8 cellular contexts compared by ENCODE assay signal in the genomic region with DNA sequence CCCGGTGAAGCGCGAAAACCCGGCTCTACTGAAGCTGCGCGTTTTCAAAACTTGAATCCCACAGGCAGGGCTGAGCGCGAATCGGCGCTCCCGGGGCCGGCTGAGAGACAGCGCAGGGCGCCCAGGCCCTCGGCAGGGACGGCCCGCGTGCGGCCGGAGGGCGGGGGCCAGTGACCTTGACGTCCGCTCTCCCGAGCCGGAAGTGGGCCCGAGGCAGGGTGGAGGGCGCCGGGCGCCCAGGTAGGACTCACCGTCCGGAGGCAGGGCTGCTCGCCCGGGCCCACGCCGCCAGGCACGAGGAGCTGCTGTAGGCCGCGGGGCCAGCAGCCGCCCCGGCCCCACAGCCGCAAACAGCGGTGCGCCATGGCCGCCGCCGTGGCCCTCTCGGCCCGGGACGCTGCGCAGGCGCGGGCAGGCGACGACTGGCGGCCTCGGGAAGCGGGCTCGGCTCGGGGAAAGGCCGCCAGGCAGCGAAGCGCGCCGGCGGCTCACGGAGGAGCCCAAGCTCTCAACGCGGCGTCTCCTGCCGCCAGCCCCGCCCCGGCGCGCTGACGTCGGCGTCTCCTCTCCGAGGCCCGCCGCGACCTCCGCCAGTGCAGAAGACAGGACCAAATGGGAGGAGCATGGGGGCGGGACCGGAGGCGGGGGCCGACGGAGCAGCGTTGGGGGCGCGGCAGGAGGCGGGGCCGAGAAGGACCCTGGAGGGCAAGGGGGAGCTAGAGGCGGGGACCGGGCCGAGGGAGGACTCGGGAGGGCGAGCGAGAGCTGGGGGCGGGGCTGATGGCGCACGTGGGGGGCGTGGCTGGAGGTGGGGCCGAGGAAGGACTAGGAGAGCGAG. TPM values are rescaled to one million over a fixed set of nuclear protein-coding genes. Genes with fewer than 3 reads are reported as not detected.
DNase-seq lines count a peak whose midpoint lies in the region; ATAC-seq and TF ChIP-seq lines count a peak whose summit lies in the region.

A gene (minus strand): TSS at position 510 of the 838 bp plus-strand sequence. CDS start 145 bp downstream, at position 365.

- H3K4me1 Mint-ChIP-seq in activated CD4-positive, alpha-beta T cell treated with anti-CD3 and anti-CD28 coated beads, Interleukin-2, amount 10 ng/mL, durations not matched to agents 7 days and 5 days, result peaks cover 48% of the 10 kb centered on the region

- no peak for TF ChIP-seq CTCF in coronary artery (IDR thresholded peaks at IDR 0.05)

- CTCF ChIA-PET in activated CD4-positive, alpha-beta T cell treated with anti-CD3 and anti-CD28 coated beads, Interleukin-2, amount 10 ng/mL, durations not matched to agents 7 days and 5 days (lab: Charles Lee), result interaction anchor here (0.8 to 1.2 kb wide), 5 partner anchors 13 to 315 kb away, joined by 3 to 4 read pairs (median 3); no protein-coding TSS in a partner anchor

- peaks cover 16% of the 10 kb centered on the region for H3K36me3 Mint-ChIP-seq in activated CD4-positive, alpha-beta T cell treated with anti-CD3 and anti-CD28 coated beads, Interleukin-2, amount 10 ng/mL, durations not matched to agents 7 days and 5 days (ENCODE audit: low read depth)

- peak within 1 kb of the TSS; percentile 97 to 98 for H3K27ac ChIP-seq in coronary artery

- ATAC-seq in GM19372 (IDR thresholded peaks at IDR 0.05; ENCODE audit: low read depth, unreplicated experiment) (peak; percentile 82), HG03521 (IDR thresholded peaks at IDR 0.05; ENCODE audit: unreplicated experiment) (peak; percentile 85)

- POLR2A ChIA-PET in activated CD4-positive, alpha-beta T cell treated with anti-CD3 and anti-CD28 coated beads, Interleukin-2, amount 10 ng/mL, durations not matched to agents 7 days and 5 days (lab: Charles Lee), result interaction anchor here (0.7 to 1.0 kb wide), 3 partner anchors 24 to 614 kb away, joined by 3 to 4 read pairs (median 3); a partner anchor contains a TSS

- DNase-seq in C1 segment of cervical spinal cord (lab: John Stamatoyannopoulos, UW) (peak; percentile 93 to 100 (median 99)), NCI-H69 (lab: John Stamatoyannopoulos, UW) (peak; percentile 100), coronary artery (ENCODE audit: low spot score) (peak; percentile 100), left kidney (ENCODE audit: low read depth, low spot score) (peak; percentile 100)
- DNase-seq in activated CD4-positive, alpha-beta T cell treated with anti-CD3 and anti-CD28 coated beads, Interleukin-2, amount 10 ng/mL, durations not matched to agents 7 days and 5 days, result peak; percentile 100
- peak; percentile 100 for DNase-seq in stimulated activated CD4-positive, alpha-beta T cell treated with anti-CD3 and anti-CD28 coated beads, Interleukin-1b, Interleukin-23, amount 100 ng/mL, for 48 hours

- peak within 1 kb of the TSS; percentile 92 for H3K4me3 Mint-ChIP-seq in activated CD4-positive, alpha-beta T cell treated with anti-CD3 and anti-CD28 coated beads, Interleukin-2, amount 10 ng/mL, durations not matched to agents 7 days and 5 days

- peaks cover 2% of the 10 kb centered on the region for H3K27me3 Mint-ChIP-seq in activated CD4-positive, alpha-beta T cell treated with anti-CD3 and anti-CD28 coated beads, Interleukin-2, amount 10 ng/mL, durations not matched to agents 7 days and 5 days

- H3K4me3 ChIP-seq in coronary artery, result peak within 1 kb of the TSS; percentile 91

- H3K27ac Mint-ChIP-seq in activated CD4-positive, alpha-beta T cell treated with anti-CD3 and anti-CD28 coated beads, Interleukin-2, amount 10 ng/mL, durations not matched to agents 7 days and 5 days, result peak within 1 kb of the TSS; percentile 96

- no peaks in the 10 kb centered on the region for H3K9me3 Mint-ChIP-seq in activated CD4-positive, alpha-beta T cell treated with anti-CD3 and anti-CD28 coated beads, Interleukin-2, amount 10 ng/mL, durations not matched to agents 7 days and 5 days

RNA-seq across cellular contexts. Expression of the gene that starts here (rescaled TPM):
- 10 to 100 TPM; 35.7 to 36.4 TPM for total RNA-seq in activated CD4-positive, alpha-beta T cell treated with anti-CD3 and anti-CD28 coated beads, Interleukin-2, amount 10 ng/mL, durations not matched to agents 7 days and 5 days

Comparison
In these comparisons a context has a peak if more than half of its experiments do, and no peak if none do; other contexts are left out.
1. Peak in every context shown above with its lines: DNase-seq, ATAC-seq, H3K4me3 ChIP-seq and H3K27ac ChIP-seq.